In the genomic region with DNA sequence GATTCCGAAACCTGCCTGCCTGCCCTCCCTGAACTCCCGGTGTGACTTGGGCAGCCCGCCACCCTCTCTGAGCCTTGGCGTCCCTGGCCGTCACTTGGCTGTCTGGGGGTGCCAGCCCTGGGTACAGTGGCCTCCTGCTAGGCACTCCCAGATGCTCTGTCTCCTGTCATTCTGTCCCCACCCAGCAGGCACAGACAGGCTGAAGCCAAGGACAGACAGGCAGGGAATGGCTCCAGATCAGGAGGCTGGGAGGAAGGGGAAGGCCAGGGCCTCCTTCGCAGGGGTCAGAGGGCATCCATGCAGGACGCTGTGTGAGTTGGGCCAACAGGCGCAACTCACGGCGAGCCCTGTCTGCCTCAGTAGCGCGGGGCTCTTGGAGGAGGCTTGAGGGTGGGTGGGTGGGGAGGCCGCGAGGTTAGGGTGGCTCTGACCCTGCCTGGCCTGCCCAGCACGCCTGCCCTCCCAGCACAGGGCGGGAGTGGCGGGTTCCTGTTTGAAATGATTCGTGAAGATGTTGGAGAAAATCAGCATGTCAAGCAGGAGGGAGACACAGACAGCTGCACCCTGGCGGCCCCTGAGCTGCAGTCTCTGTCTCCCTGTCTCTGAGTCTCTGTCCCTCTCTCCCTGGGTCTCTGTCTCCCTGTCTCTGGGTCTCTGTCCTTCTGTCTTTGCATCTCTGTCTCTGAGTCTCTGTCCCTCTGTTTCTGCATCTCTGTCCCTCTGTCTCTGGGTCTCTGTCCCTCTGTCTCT, we compare ENCODE assay signal across 26 cellular contexts. TPM values are rescaled to one million over a fixed set of nuclear protein-coding genes. Genes with fewer than 3 reads are reported as not detected.
DNase-seq lines count a peak whose midpoint lies in the region; ATAC-seq, FAIRE-seq and TF ChIP-seq lines count a peak whose summit lies in the region.
"Had no signal": no experiment of that assay in that cellular context is flagged by ENCODE, and none has a peak within 500 bp of the region (broad histone marks: within the 10 kb centered on the region; RNA-seq: fewer than 3 reads in every experiment).

No MANE protein-coding gene starts in this region.

- BruUV-seq in HepG2 (replicated peaks; lab: Mats Ljungman, UMichigan): no TSS peak

- DNase-seq in H7: peak; percentile 58
- peak in 6 of 7 donors; percentile 51 to 74 (median 66) for DNase-seq in adrenal gland
- no peak for DNase-seq in HepG2 (ENCODE audit: low spot score)
- DNase-seq in NCI-H1417 treated with DMSO at 0.1 percent for 48 hours (lab: John Stamatoyannopoulos, UW): no peak
- no peak for DNase-seq in NCI-H2227 (lab: John Stamatoyannopoulos, UW; ENCODE audit: unreplicated experiment)
- no peak for DNase-seq in medulla oblongata (ENCODE audit: extremely low spot score)
- DNase-seq: activated CD4-positive, alpha-beta T cell treated with anti-CD3 and anti-CD28 coated beads for 36 hours; activated CD8-positive, alpha-beta memory T cell treated with anti-CD3 and anti-CD28 coated beads for 24 hours; activated naive CD4-positive, alpha-beta T cell treated with Interleukin-2 at 50 U/mL for 16 hours; activated T-cell treated with anti-CD3 and anti-CD28 coated beads, Interleukin-2, amount 50 U/mL, for 4 hours; amygdala; caudate nucleus; DMS53; erythroblast; foreskin keratinocyte; GDM1; NCI-H1092 treated with DMSO at 0.1 percent for 48 hours; NCI-H2081; NCI-H524; NK-92 treated with Interleukin-12 subunit alpha and Interleukin-12 subunit beta, amount 100 ng/mL, for 24 hours had no signal

- FAIRE-seq in HepG2 (lab: Jason Lieb, UNC): no peak
- FAIRE-seq: keratinocyte had no signal

- POLR2A ChIA-PET in HepG2 (lab: Yijun Ruan, JAX): no interaction called here

- in situ Hi-C loops in HepG2 (cut with HindIII; ENCODE audit: extremely low pct_ligation_motif_present, low pct_unique_long_range_greater_than_20kb): no loop called here

- H3K4me1 ChIP-seq in adrenal gland (replicated peaks in 1 of 2) (peaks cover 4 to 50% of the 10 kb centered on the region in 2 donors), HepG2 (ENCODE audit: insufficient read depth, low read length) (no peaks in the 10 kb centered on the region)
- H3K4me1 ChIP-seq: foreskin keratinocyte had no signal

- CTCF ChIA-PET in HepG2 (lab: Yijun Ruan, JAX; ENCODE audit: low intra/inter-chr PET ratio, low total read pairs): no interaction called here

- no peak for TF ChIP-seq EP300 in HepG2 (IDR thresholded peaks at IDR 0.05; ENCODE audit: low read depth in 2 of 2, low read length in 2 of 2)
- TF ChIP-seq EP300 in HepG2 (CRISPR knock-in tag; IDR thresholded peaks at IDR 0.05; ENCODE audit: borderline replicate concordance): no peak

- no peaks in the 10 kb centered on the region for H3K79me2 ChIP-seq in HepG2 (ENCODE audit: insufficient read depth, low read length)

- H3K36me3 ChIP-seq in H7 (replicated peaks; ENCODE audit: control insufficient read depth, insufficient read depth, low read length) (no peaks in the 10 kb centered on the region), adrenal gland (replicated peaks in 1 of 2) (no peaks in the 10 kb centered on the region), HepG2 (replicated peaks in 1 of 2; ENCODE audit: control insufficient read depth in 1 of 2, insufficient read depth in 2 of 2, low read length in 2 of 2) (no peaks in the 10 kb centered on the region)
- H3K36me3 ChIP-seq: SJSA1 had no signal

- ATAC-seq in HepG2: no peak
- ATAC-seq: activated CD4-positive, alpha-beta T cell treated with anti-CD3 and anti-CD28 coated beads for 36 hours; activated T-cell treated with anti-CD3 and anti-CD28 coated beads, Interleukin-2, amount 50 U/mL, for 4 hours; foreskin keratinocyte; Panc1 had no signal

- no peak for TF ChIP-seq RAD21 in HepG2 (CRISPR knock-in tag; IDR thresholded peaks at IDR 0.05)

- peak overlapping the region in 2 of 5 donors; percentile 30 to 99 for H3K27ac ChIP-seq in adrenal gland
- H3K27ac ChIP-seq in HepG2 (ENCODE audit: extremely low read length, insufficient read depth, low read length): no peak overlapping the region
- H3K27ac ChIP-seq in temporal lobe (ENCODE audit: low read depth, low read length): peak overlapping the region; percentile 76
- H3K27ac ChIP-seq: foreskin keratinocyte, SJSA1 had no signal

- H3K4me3 ChIP-seq in H7 (ENCODE audit: insufficient read depth, low read depth, low read length) (no peak overlapping the region), adrenal gland (no peak overlapping the region), HepG2 (replicated peaks in 1 of 3; ENCODE audit: insufficient read depth in 1 of 3, low read depth in 2 of 3, low read length in 3 of 3) (no peak overlapping the region)
- H3K4me3 ChIP-seq: SJSA1 had no signal

- intact Hi-C loops in adrenal gland (cut with DNase I) (no loop called here), HepG2 (cut with micrococcal nuclease; ENCODE audit: unreplicated experiment) (no loop called here)

- no peaks in the 10 kb centered on the region for H3K9me3 ChIP-seq in adrenal gland (replicated peaks in 1 of 3)
- H3K9me3 ChIP-seq in HepG2 (ENCODE audit: low read length): no peaks in the 10 kb centered on the region
- H3K9me3 ChIP-seq: SJSA1 had no signal

- H2AFZ ChIP-seq in HepG2 (ENCODE audit: low read length): no peak overlapping the region

- no peaks in the 10 kb centered on the region for H3K27me3 ChIP-seq in H7 (ENCODE audit: control insufficient read depth, insufficient read depth, low read length)
- no peaks in the 10 kb centered on the region for H3K27me3 ChIP-seq in adrenal gland
- H3K27me3 ChIP-seq in HepG2 (ENCODE audit: control insufficient read depth in 1 of 2, insufficient read depth in 2 of 2, low read length in 2 of 2): no peaks in the 10 kb centered on the region
- H3K27me3 ChIP-seq: SJSA1 had no signal

- TF ChIP-seq CTCF in adrenal gland (IDR thresholded peaks at IDR 0.05) (no peak), HepG2 (CRISPR knock-in tag; IDR thresholded peaks at IDR 0.05) (no peak)

- 0 out of 2 replicates have a peak, but pooled peaks cover 2% of the 10 kb centered on the region for H4K20me1 ChIP-seq in HepG2 (ENCODE audit: insufficient read depth, low read length)

- no peak overlapping the region for H3K4me2 ChIP-seq in HepG2 (ENCODE audit: low read depth, low read length)

- WGBS in adrenal gland, 4 donors: 41 to 71% (median 48%) methylated on average over 6 to 19 of the region's 19 CpGs
- WGBS in HepG2 (ENCODE audit: low lambda C conversion rate): 77% methylated on average over 19 of the region's 19 CpGs

- no peak overlapping the region for H3K9ac ChIP-seq in HepG2 (ENCODE audit: insufficient read depth, low read depth, low read length)

- TF ChIP-seq POLR2A in adrenal gland (IDR thresholded peaks at IDR 0.05) (no peak), HepG2 (IDR thresholded peaks at IDR 0.05; ENCODE audit: insufficient read depth in 1 of 2, low read depth in 2 of 2, low read length in 2 of 2) (no peak)

RNA-seq across cellular contexts. Expression of a gene that starts 19.7 kb away (rescaled TPM):
- total RNA-seq in H7 (2014; rRNA removed; shearing (Covaris generic)): 7.1 and 11.7 TPM in 2 replicates
- total RNA-seq in adrenal gland (10 to 100 TPM in 3 of 8 donors, 1 to 10 TPM in 5; 4.8 to 15.2 (median 9.4) TPM), HepG2 (2016; rRNA removed; fragmentation: Illumina TruSeq; extraction: Trizol) (1.7 and 3.4 TPM in 2 replicates), temporal lobe (8.6 TPM)
- polyA plus RNA-seq in adrenal gland (1 to 10 TPM; 1.7 to 5.1 (median 3.7) TPM), HepG2 (2011; rRNA removed) (1.2 and 1.5 TPM in 2 replicates)
- total RNA-seq in HepG2 (2016; cell fraction: cytosol; rRNA removed; fragmentation: Illumina TruSeq; extraction: Trizol; ENCODE audit: low read depth): 0.30 and 0.35 TPM in 2 replicates
- total RNA-seq in HepG2 (2016; cell fraction: insoluble cytoplasmic fraction; rRNA removed; fragmentation: Illumina TruSeq; extraction: Trizol): 2.3 and 3.2 TPM in 2 replicates
- total RNA-seq in HepG2 (2016; cell fraction: membrane; rRNA removed; fragmentation: Illumina TruSeq; extraction: Trizol): 1.5 TPM in 2 replicates
- total RNA-seq in HepG2 (2016; cell fraction: nucleus; rRNA removed; fragmentation: Illumina TruSeq; extraction: Trizol): 2.7 and 3.4 TPM in 2 replicates
- polyA plus RNA-seq in HepG2 (2011; cell fraction: cytosol; rRNA removed): 0.91 and 1.1 TPM in 2 replicates
- 3.2 and 6.3 TPM in 2 replicates for polyA plus RNA-seq in HepG2 (2011; cell fraction: nucleus; rRNA removed)
- 1.5 and 1.8 TPM in 2 replicates for polyA plus RNA-seq in HepG2 (2012)
- polyA plus RNA-seq in HepG2 (2016; cell fraction: cytosol; fragmentation: Illumina TruSeq; extraction: Trizol; ENCODE audit: low read depth): 0.21 and 0.23 TPM in 2 replicates
- polyA plus RNA-seq in HepG2 (2016; cell fraction: insoluble cytoplasmic fraction; fragmentation: Illumina TruSeq; extraction: Trizol; ENCODE audit: low read depth): 2.2 and 3.4 TPM in 2 replicates
- polyA plus RNA-seq in HepG2 (2016; cell fraction: membrane; fragmentation: Illumina TruSeq; extraction: Trizol; ENCODE audit: low read depth): 0.58 and 0.76 TPM in 2 replicates
- polyA plus RNA-seq in HepG2 (2016; cell fraction: nucleus; fragmentation: Illumina TruSeq; extraction: Trizol; ENCODE audit: insufficient read depth, low read depth): 5.0 and 5.4 TPM in 2 replicates
- polyA minus RNA-seq in HepG2 (2011; rRNA and poly(A)+ RNA removed; ENCODE audit: low replicate concordance): 3.3 and 11.9 TPM in 2 replicates
- polyA minus RNA-seq in HepG2 (2011; cell fraction: cytosol; rRNA and poly(A)+ RNA removed): 5.0 and 6.3 TPM in 2 replicates
- 0.99 and 1.3 TPM in 2 replicates for polyA minus RNA-seq in HepG2 (2011; cell fraction: nucleus; rRNA and poly(A)+ RNA removed)

RNA-seq across cellular contexts. Expression of a gene that starts 27.0 kb away (rescaled TPM):
- 3.7 and 6.1 TPM in 2 replicates for total RNA-seq in H7 (2014; rRNA removed; shearing (Covaris generic))
- total RNA-seq in adrenal gland (10 to 100 TPM in 6 of 8 donors, 1 to 10 TPM in 2; 6.0 to 22.5 (median 10.3) TPM), HepG2 (2016; rRNA removed; fragmentation: Illumina TruSeq; extraction: Trizol) (1.3 and 2.0 TPM in 2 replicates), temporal lobe (13.3 TPM)
- polyA plus RNA-seq in adrenal gland (10 to 100 TPM in 2 of 3 donors, 1 to 10 TPM in 1; 4.6 to 38.1 (median 18.1) TPM), HepG2 (2011; rRNA removed) (2.7 and 3.2 TPM in 2 replicates)
- total RNA-seq in HepG2 (2016; cell fraction: cytosol; rRNA removed; fragmentation: Illumina TruSeq; extraction: Trizol; ENCODE audit: low read depth): 1.1 and 1.4 TPM in 2 replicates
- total RNA-seq in HepG2 (2016; cell fraction: insoluble cytoplasmic fraction; rRNA removed; fragmentation: Illumina TruSeq; extraction: Trizol): 1.7 and 2.3 TPM in 2 replicates
- total RNA-seq in HepG2 (2016; cell fraction: membrane; rRNA removed; fragmentation: Illumina TruSeq; extraction: Trizol): 2.2 TPM in 2 replicates
- 3.1 and 3.5 TPM in 2 replicates for total RNA-seq in HepG2 (2016; cell fraction: nucleus; rRNA removed; fragmentation: Illumina TruSeq; extraction: Trizol)
- 0.50 and 0.95 TPM in 2 replicates for polyA plus RNA-seq in HepG2 (2011; cell fraction: cytosol; rRNA removed)
- polyA plus RNA-seq in HepG2 (2011; cell fraction: nucleus; rRNA removed): 31.6 and 41.4 TPM in 2 replicates
- polyA plus RNA-seq in HepG2 (2012): 6.5 and 6.6 TPM in 2 replicates
- polyA plus RNA-seq in HepG2 (2016; cell fraction: cytosol; fragmentation: Illumina TruSeq; extraction: Trizol; ENCODE audit: low read depth): 2.6 and 2.8 TPM in 2 replicates
- 5.0 and 6.1 TPM in 2 replicates for polyA plus RNA-seq in HepG2 (2016; cell fraction: insoluble cytoplasmic fraction; fragmentation: Illumina TruSeq; extraction: Trizol; ENCODE audit: low read depth)
- polyA plus RNA-seq in HepG2 (2016; cell fraction: membrane; fragmentation: Illumina TruSeq; extraction: Trizol; ENCODE audit: low read depth): 4.2 TPM in 2 replicates
- polyA plus RNA-seq in HepG2 (2016; cell fraction: nucleus; fragmentation: Illumina TruSeq; extraction: Trizol; ENCODE audit: insufficient read depth, low read depth): 17.9 and 20.5 TPM in 2 replicates
- 1.4 and 2.3 TPM in 2 replicates for polyA minus RNA-seq in HepG2 (2011; rRNA and poly(A)+ RNA removed; ENCODE audit: low replicate concordance)
- 2.1 and 2.7 TPM in 2 replicates for polyA minus RNA-seq in HepG2 (2011; cell fraction: cytosol; rRNA and poly(A)+ RNA removed)
- polyA minus RNA-seq in HepG2 (2011; cell fraction: nucleus; rRNA and poly(A)+ RNA removed): 5.2 and 5.5 TPM in 2 replicates

RNA-seq across cellular contexts. Expression of a gene that starts 43.8 kb away (rescaled TPM):
- total RNA-seq in H7 (2014; rRNA removed; shearing (Covaris generic)): 1.8 and 3.5 TPM in 2 replicates
- total RNA-seq in adrenal gland (10 to 100 TPM in 2 of 8 donors, 1 to 10 TPM in 6; 2.9 to 13.9 (median 5.9) TPM), HepG2 (2016; rRNA removed; fragmentation: Illumina TruSeq; extraction: Trizol) (0.69 and 0.97 TPM in 2 replicates), temporal lobe (42.0 TPM)
- polyA plus RNA-seq in adrenal gland (10 to 100 TPM in 1 of 3 donors, 1 to 10 TPM in 2; 1.9 to 14.5 (median 5.5) TPM), HepG2 (2011; rRNA removed) (5.5 and 7.2 TPM in 2 replicates)
- 0.61 and 0.88 TPM in 2 replicates for total RNA-seq in HepG2 (2016; cell fraction: cytosol; rRNA removed; fragmentation: Illumina TruSeq; extraction: Trizol; ENCODE audit: low read depth)
- 0.77 and 1.4 TPM in 2 replicates for total RNA-seq in HepG2 (2016; cell fraction: insoluble cytoplasmic fraction; rRNA removed; fragmentation: Illumina TruSeq; extraction: Trizol)
- total RNA-seq in HepG2 (2016; cell fraction: membrane; rRNA removed; fragmentation: Illumina TruSeq; extraction: Trizol): 0.49 and 0.65 TPM in 2 replicates
- 2.3 and 2.7 TPM in 2 replicates for total RNA-seq in HepG2 (2016; cell fraction: nucleus; rRNA removed; fragmentation: Illumina TruSeq; extraction: Trizol)
- 4.1 and 4.6 TPM in 2 replicates for polyA plus RNA-seq in HepG2 (2011; cell fraction: cytosol; rRNA removed)
- 71.3 and 86.8 TPM in 2 replicates for polyA plus RNA-seq in HepG2 (2011; cell fraction: nucleus; rRNA removed)
- 8.3 and 22.3 TPM in 2 replicates for polyA plus RNA-seq in HepG2 (2012)
- polyA plus RNA-seq in HepG2 (2016; cell fraction: cytosol; fragmentation: Illumina TruSeq; extraction: Trizol; ENCODE audit: low read depth): 1.0 and 2.0 TPM in 2 replicates
- 1.7 and 1.9 TPM in 2 replicates for polyA plus RNA-seq in HepG2 (2016; cell fraction: insoluble cytoplasmic fraction; fragmentation: Illumina TruSeq; extraction: Trizol; ENCODE audit: low read depth)
- 1.6 TPM in 2 replicates for polyA plus RNA-seq in HepG2 (2016; cell fraction: membrane; fragmentation: Illumina TruSeq; extraction: Trizol; ENCODE audit: low read depth)
- polyA plus RNA-seq in HepG2 (2016; cell fraction: nucleus; fragmentation: Illumina TruSeq; extraction: Trizol; ENCODE audit: insufficient read depth, low read depth): 12.3 and 16.0 TPM in 2 replicates
- 0.35 and 3.9 TPM in 2 replicates for polyA minus RNA-seq in HepG2 (2011; rRNA and poly(A)+ RNA removed; ENCODE audit: low replicate concordance)
- 1.4 and 4.3 TPM in 2 replicates for polyA minus RNA-seq in HepG2 (2011; cell fraction: cytosol; rRNA and poly(A)+ RNA removed)
- polyA minus RNA-seq in HepG2 (2011; cell fraction: nucleus; rRNA and poly(A)+ RNA removed): 5.0 and 5.5 TPM in 2 replicates
- total RNA-seq: activated T-cell treated with anti-CD3 and anti-CD28 coated beads, Interleukin-2, amount 50 U/mL, for 4 hours; foreskin keratinocyte; lung microvascular endothelial cell; SJSA1 had no signal
- polyA plus RNA-seq: foreskin keratinocyte, keratinocyte had no signal

RNA-seq across cellular contexts. Expression of a gene that starts 49.9 kb away (rescaled TPM):
- 47.4 and 52.8 TPM in 2 replicates for total RNA-seq in H7 (2014; rRNA removed; shearing (Covaris generic))
- total RNA-seq in adrenal gland: 100 to 1,000 TPM in 1 of 8 donors, 10 to 100 TPM in 5, 1 to 10 TPM in 2; 6.3 to 111 (median 21.3) TPM
- polyA plus RNA-seq in adrenal gland: 10 to 100 TPM in 2 of 3 donors, 1 to 10 TPM in 1; 5.7 to 80.0 (median 51.2) TPM
- total RNA-seq in HepG2 (2016; rRNA removed; fragmentation: Illumina TruSeq; extraction: Trizol): 105 and 217 TPM in 2 replicates
- 96.8 and 118 TPM in 2 replicates for total RNA-seq in HepG2 (2016; cell fraction: cytosol; rRNA removed; fragmentation: Illumina TruSeq; extraction: Trizol; ENCODE audit: low read depth)
- 97.5 and 221 TPM in 2 replicates for total RNA-seq in HepG2 (2016; cell fraction: insoluble cytoplasmic fraction; rRNA removed; fragmentation: Illumina TruSeq; extraction: Trizol)
- 191 and 193 TPM in 2 replicates for total RNA-seq in HepG2 (2016; cell fraction: membrane; rRNA removed; fragmentation: Illumina TruSeq; extraction: Trizol)
- 219 and 265 TPM in 2 replicates for total RNA-seq in HepG2 (2016; cell fraction: nucleus; rRNA removed; fragmentation: Illumina TruSeq; extraction: Trizol)
- polyA plus RNA-seq in HepG2 (2011; rRNA removed): 296 and 337 TPM in 2 replicates
- 347 and 628 TPM in 2 replicates for polyA plus RNA-seq in HepG2 (2011; cell fraction: cytosol; rRNA removed)
- 244 and 327 TPM in 2 replicates for polyA plus RNA-seq in HepG2 (2011; cell fraction: nucleus; rRNA removed)
- polyA plus RNA-seq in HepG2 (2012): 231 and 373 TPM in 2 replicates
- polyA plus RNA-seq in HepG2 (2016; cell fraction: cytosol; fragmentation: Illumina TruSeq; extraction: Trizol; ENCODE audit: low read depth): 150 and 176 TPM in 2 replicates
- 122 and 154 TPM in 2 replicates for polyA plus RNA-seq in HepG2 (2016; cell fraction: insoluble cytoplasmic fraction; fragmentation: Illumina TruSeq; extraction: Trizol; ENCODE audit: low read depth)
- 207 and 208 TPM in 2 replicates for polyA plus RNA-seq in HepG2 (2016; cell fraction: membrane; fragmentation: Illumina TruSeq; extraction: Trizol; ENCODE audit: low read depth)
- polyA plus RNA-seq in HepG2 (2016; cell fraction: nucleus; fragmentation: Illumina TruSeq; extraction: Trizol; ENCODE audit: insufficient read depth, low read depth): 462 and 526 TPM in 2 replicates
- polyA minus RNA-seq in HepG2 (2011; rRNA and poly(A)+ RNA removed; ENCODE audit: low replicate concordance): 0.47 and 301 TPM in 2 replicates
- 303 and 346 TPM in 2 replicates for polyA minus RNA-seq in HepG2 (2011; cell fraction: cytosol; rRNA and poly(A)+ RNA removed)
- polyA minus RNA-seq in HepG2 (2011; cell fraction: nucleus; rRNA and poly(A)+ RNA removed): 45.4 and 52.2 TPM in 2 replicates
- 3.9 TPM for total RNA-seq in temporal lobe
- total RNA-seq: activated CD4-positive, alpha-beta T cell treated with anti-CD3 and anti-CD28 coated beads for 36 hours; lung microvascular endothelial cell; T-helper 1 cell treated with Interleukin-12 subunit alpha and Interleukin-12 subunit beta and Interleukin-4 antibody, amounts not matched to agents 30 ng/mL and 1 ng/mL, for 36 hours had no signal

Comparison
In these comparisons a context has a peak if more than half of its experiments do, and no peak if none do; other contexts are left out.
1. DNase-seq: peak in H7 (single experiment) and adrenal gland (6 of 7); none in HepG2 (single experiment), NCI-H1417 treated with DMSO at 0.1 percent for 48 hours (single experiment), NCI-H2227 (single experiment) and medulla oblongata (single experiment).